ENCODE assay signal across 9 cellular contexts in genomic region chr12:81598205-81598604, GRCh38.
DNase-seq lines count a peak whose midpoint lies in the region; ATAC-seq and TF ChIP-seq lines count a peak whose summit lies in the region.
"Had no signal": no experiment of that assay in that cellular context is flagged by ENCODE, and none has a peak within 500 bp of the region (broad histone marks: within the 10 kb centered on the region; RNA-seq: fewer than 3 reads in every experiment).

No MANE protein-coding gene starts in this region.

- H2AFZ ChIP-seq in osteoblast (ENCODE audit: low read length) = peak overlapping the region; percentile 10

- TF ChIP-seq CTCF in osteoblast (IDR thresholded peaks at IDR 0.05; ENCODE audit: extremely low read depth, low read depth, low read length) = no peak
- no peak for TF ChIP-seq CTCF in ovary (IDR thresholded peaks at IDR 0.05)

- H3K36me3 ChIP-seq in osteoblast (ENCODE audit: insufficient read depth, low read length) (no peaks in the 10 kb centered on the region), ovary (no peaks in the 10 kb centered on the region)
- H3K36me3 ChIP-seq: neutrophil had no signal

- H3K27me3 ChIP-seq in osteoblast (ENCODE audit: insufficient read depth, low read length) (no peaks in the 10 kb centered on the region), ovary (no peaks in the 10 kb centered on the region)
- H3K27me3 ChIP-seq: neutrophil had no signal

- CTCF ChIA-PET in activated CD4-positive, alpha-beta memory T cell treated with anti-CD3 and anti-CD28 coated beads for 36 hours (lab: Charles Lee) = no interaction called here

- no peaks in the 10 kb centered on the region for H3K4me1 Mint-ChIP-seq in activated CD4-positive, alpha-beta memory T cell treated with anti-CD3 and anti-CD28 coated beads for 36 hours (ENCODE audit: low read depth)

- DNase-seq in NCI-H748 treated with DMSO at 0.1 percent for 48 hours (lab: John Stamatoyannopoulos, UW) (peak; percentile 92), osteoblast (ENCODE audit: insufficient read length, low spot score, missing footprints) (no peak), ovary (no peak), GDM1 (lab: John Stamatoyannopoulos, UW) (no peak)
- no peak for DNase-seq in activated CD4-positive, alpha-beta memory T cell treated with anti-CD3 and anti-CD28 coated beads for 36 hours
- DNase-seq: activated CD4-positive, alpha-beta T cell treated with anti-CD3 and anti-CD28 coated beads for 4 hours had no signal

- H3K27ac Mint-ChIP-seq in activated CD4-positive, alpha-beta memory T cell treated with anti-CD3 and anti-CD28 coated beads for 36 hours = no peak overlapping the region

- peak; percentile 83 for ATAC-seq in GM19324 (IDR thresholded peaks at IDR 0.05; ENCODE audit: low FRiP score, unreplicated experiment)
- peak; percentile 94 for ATAC-seq in HG03135 (IDR thresholded peaks at IDR 0.05; ENCODE audit: unreplicated experiment)

- 7 to 20% (median 8%) methylated on average over 2 of the region's 2 CpGs for WGBS in ovary, 3 donors

- no peak overlapping the region for H3K4me3 ChIP-seq in osteoblast (ENCODE audit: insufficient read depth, low read length)
- H3K4me3 ChIP-seq in ovary = no peak overlapping the region

- H3K27ac ChIP-seq in osteoblast (ENCODE audit: low read depth, low read length) (no peak overlapping the region), ovary (no peak overlapping the region)
- H3K27ac ChIP-seq: neutrophil had no signal

- no peak overlapping the region for H3K4me2 ChIP-seq in osteoblast (ENCODE audit: insufficient read depth, low read length)

- no peaks in the 10 kb centered on the region for H3K4me1 ChIP-seq in osteoblast (ENCODE audit: insufficient read depth, low read length)
- no peaks in the 10 kb centered on the region for H3K4me1 ChIP-seq in ovary (ENCODE audit: insufficient read depth)

- no peaks in the 10 kb centered on the region for H3K27me3 Mint-ChIP-seq in activated CD4-positive, alpha-beta memory T cell treated with anti-CD3 and anti-CD28 coated beads for 36 hours

- no peaks in the 10 kb centered on the region for H4K20me1 ChIP-seq in osteoblast (ENCODE audit: insufficient read depth, low read length)

- H3K36me3 Mint-ChIP-seq in activated CD4-positive, alpha-beta memory T cell treated with anti-CD3 and anti-CD28 coated beads for 36 hours = no peaks in the 10 kb centered on the region

- no peak for TF ChIP-seq EP300 in ovary (IDR thresholded peaks at IDR 0.05)

- H3K4me3 Mint-ChIP-seq in activated CD4-positive, alpha-beta memory T cell treated with anti-CD3 and anti-CD28 coated beads for 36 hours = no peak overlapping the region

- H3K79me2 ChIP-seq in osteoblast (ENCODE audit: insufficient read depth, low read length) = no peaks in the 10 kb centered on the region

- intact Hi-C loops in ovary (cut with DNase I) = no loop called here
- intact Hi-C loops in activated CD4-positive, alpha-beta memory T cell treated with anti-CD3 and anti-CD28 coated beads for 36 hours (cut with micrococcal nuclease) = no loop called here

- no peaks in the 10 kb centered on the region for H3K9me3 Mint-ChIP-seq in activated CD4-positive, alpha-beta memory T cell treated with anti-CD3 and anti-CD28 coated beads for 36 hours

- H3K9me3 ChIP-seq in osteoblast (ENCODE audit: low read depth, low read length) (no peaks in the 10 kb centered on the region), ovary (no peaks in the 10 kb centered on the region)
- H3K9me3 ChIP-seq: neutrophil had no signal

- TF ChIP-seq POLR2A in ovary (IDR thresholded peaks at IDR 0.05) = no peak

- POLR2A ChIA-PET in activated CD4-positive, alpha-beta memory T cell treated with anti-CD3 and anti-CD28 coated beads for 36 hours (lab: Charles Lee) = no interaction called here
